ENCODE assay signal across 12 cellular contexts in the genomic region with DNA sequence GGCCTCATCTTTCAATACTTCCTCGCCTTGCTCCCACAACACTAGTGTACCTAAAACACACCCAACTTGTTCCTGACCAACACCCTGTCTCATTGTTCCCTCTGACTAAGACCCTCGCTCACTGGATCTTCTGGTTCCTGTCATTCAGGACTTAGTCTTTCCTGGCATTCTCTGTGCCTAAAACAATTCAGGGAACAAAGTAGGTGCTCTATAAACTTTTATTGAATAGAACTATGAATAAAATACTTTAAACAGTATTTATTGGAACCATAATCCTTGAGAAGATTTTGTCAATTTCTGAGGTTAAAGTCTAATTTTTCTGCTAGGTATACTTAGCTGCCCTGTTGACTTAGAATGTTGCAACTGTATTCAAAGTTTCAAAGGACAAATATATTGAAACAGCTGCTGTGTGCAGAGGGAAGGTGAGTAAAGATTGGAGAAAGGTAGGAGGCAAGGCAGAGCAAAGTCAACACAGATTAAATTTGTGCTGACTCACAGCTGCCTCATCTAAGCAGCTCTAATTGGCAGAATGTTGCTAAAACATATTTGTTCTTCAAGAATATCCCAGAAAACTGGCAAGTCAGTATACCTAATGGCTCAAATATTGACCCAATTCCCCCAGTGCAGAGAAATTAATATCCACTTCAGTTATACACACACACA. TPM values are rescaled to one million over a fixed set of nuclear protein-coding genes. Genes with fewer than 3 reads are reported as not detected.
DNase-seq lines count a peak whose midpoint lies in the region; ATAC-seq and TF ChIP-seq lines count a peak whose summit lies in the region.
"Had no signal": no experiment of that assay in that cellular context is flagged by ENCODE, and none has a peak within 500 bp of the region (broad histone marks: within the 10 kb centered on the region; RNA-seq: fewer than 3 reads in every experiment).

No MANE protein-coding gene starts in this region.

- no peak overlapping the region for H3K27ac Mint-ChIP-seq in MCF 10A (ENCODE audit: low read depth, unreplicated experiment)
- H3K27ac Mint-ChIP-seq: activated CD4-positive, alpha-beta T cell treated with anti-CD3 and anti-CD28 coated beads for 36 hours had no signal

- H3K9me3 ChIP-seq in lower lobe of right lung (no peaks in the 10 kb centered on the region), uterus (no peaks in the 10 kb centered on the region), SJCRH30 (replicated peaks) (no peaks in the 10 kb centered on the region)
- H3K9me3 ChIP-seq: BLaER1 had no signal

- CTCF ChIA-PET in MCF 10A (lab: Yijun Ruan, JAX): interaction anchor here (0.5 to 3.1 kb wide), 12 partner anchors 7 to 347 kb away, joined by 3 to 11 read pairs (median 4); no protein-coding TSS in a partner anchor

- POLR2A ChIA-PET in MCF 10A (lab: Yijun Ruan, JAX): interaction anchor here (0.8 to 1.1 kb wide), 2 partner anchors 10 to 96 kb away, joined by 3 read pairs; no protein-coding TSS in a partner anchor

- intact Hi-C loops in MCF 10A (cut with micrococcal nuclease) (loop anchor here (10.0 kb wide), 1 partner anchor 159 kb away; no protein-coding TSS in a partner anchor), lower lobe of right lung (cut with DNase I) (no loop called here), uterus (cut with DNase I; ENCODE audit: low total_unique reads) (no loop called here)

- H3K27ac ChIP-seq in lower lobe of right lung (no peak overlapping the region), uterus (no peak overlapping the region), SJCRH30 (no peak overlapping the region)
- H3K27ac ChIP-seq: BLaER1 had no signal

- H3K36me3 ChIP-seq in lower lobe of right lung (no peaks in the 10 kb centered on the region), uterus (no peaks in the 10 kb centered on the region), SJCRH30 (no peaks in the 10 kb centered on the region)
- H3K36me3 ChIP-seq: BLaER1 had no signal

- H3K4me1 ChIP-seq in lower lobe of right lung (no peaks in the 10 kb centered on the region), uterus (no peaks in the 10 kb centered on the region), SJCRH30 (no peaks in the 10 kb centered on the region)
- H3K4me1 ChIP-seq: BLaER1 had no signal

- ATAC-seq in lower lobe of right lung: peak; percentile 77 to 90
- ATAC-seq: activated CD4-positive, alpha-beta T cell treated with anti-CD3 and anti-CD28 coated beads for 36 hours had no signal

- no peaks in the 10 kb centered on the region for H3K27me3 ChIP-seq in lower lobe of right lung (ENCODE audit: low read depth)
- H3K27me3 ChIP-seq in uterus: no peaks in the 10 kb centered on the region
- no peaks in the 10 kb centered on the region for H3K27me3 ChIP-seq in SJCRH30
- H3K27me3 ChIP-seq: BLaER1 had no signal

- H3K4me3 Mint-ChIP-seq in MCF 10A (ENCODE audit: unreplicated experiment): no peak overlapping the region
- H3K4me3 Mint-ChIP-seq: activated CD4-positive, alpha-beta T cell treated with anti-CD3 and anti-CD28 coated beads for 36 hours; nephron had no signal

- H3K9me3 Mint-ChIP-seq in MCF 10A (ENCODE audit: unreplicated experiment): no peaks in the 10 kb centered on the region
- H3K9me3 Mint-ChIP-seq: nephron had no signal

- H3K36me3 Mint-ChIP-seq in MCF 10A (ENCODE audit: insufficient read depth, unreplicated experiment): no peaks in the 10 kb centered on the region

- DNase-seq in COLO668 (lab: John Stamatoyannopoulos, UW; ENCODE audit: unreplicated experiment): peak; percentile 33
- peak; percentile 62 to 87 for DNase-seq in NCI-H1930 (lab: John Stamatoyannopoulos, UW)
- peak; percentile 55 for DNase-seq in MCF 10A (ENCODE audit: unreplicated experiment)
- no peak for DNase-seq in lower lobe of right lung
- DNase-seq in SW 1271 (lab: John Stamatoyannopoulos, UW): no peak
- DNase-seq in uterus: no peak
- DNase-seq in SJCRH30: no peak
- DNase-seq in NCI-H524 treated with DMSO at 0.1 percent for 48 hours (lab: John Stamatoyannopoulos, UW): no peak
- DNase-seq: activated CD4-positive, alpha-beta T cell treated with anti-CD3 and anti-CD28 coated beads for 36 hours; amygdala had no signal

- TF ChIP-seq POLR2A in uterus (IDR thresholded peaks at IDR 0.05): no peak

- peaks cover 25% of the 10 kb centered on the region for H3K4me1 Mint-ChIP-seq in MCF 10A (ENCODE audit: insufficient read depth, unreplicated experiment)
- H3K4me1 Mint-ChIP-seq: activated CD4-positive, alpha-beta T cell treated with anti-CD3 and anti-CD28 coated beads for 36 hours had no signal

- H3K4me3 ChIP-seq in lower lobe of right lung (no peak overlapping the region), uterus (no peak overlapping the region), SJCRH30 (no peak overlapping the region)
- H3K4me3 ChIP-seq: BLaER1 had no signal

- BruUV-seq in MCF 10A (replicated peaks; lab: Mats Ljungman, UMichigan): no TSS peak

- TF ChIP-seq CTCF in MCF 10A (IDR thresholded peaks at IDR 0.05; ENCODE audit: unreplicated experiment) (no peak), lower lobe of right lung (IDR thresholded peaks at IDR 0.05) (no peak), uterus (IDR thresholded peaks at IDR 0.05) (no peak)

- no peaks in the 10 kb centered on the region for H3K27me3 Mint-ChIP-seq in MCF 10A (ENCODE audit: insufficient read depth, unreplicated experiment)

RNA-seq across cellular contexts. Expression of gene GSTA2, which starts 37.6 kb away (rescaled TPM):
- not detected in 2 replicates for total RNA-seq in MCF 10A (2022)
- total RNA-seq in lower lobe of right lung: 4.8 TPM
- not detected for total RNA-seq in uterus
- not detected in 2 replicates for total RNA-seq in SJCRH30 (2014; rRNA removed; shearing (Covaris generic))
- total RNA-seq: activated CD4-positive, alpha-beta T cell treated with anti-CD3 and anti-CD28 coated beads for 36 hours had no signal

RNA-seq across cellular contexts. Expression of gene TMEM14A, which starts 54.7 kb away (rescaled TPM):
- total RNA-seq in MCF 10A (2022) (10.5 and 15.6 TPM in 2 replicates), lower lobe of right lung (14.6 TPM), uterus (10 to 100 TPM in 3 of 4 donors, 1 to 10 TPM in 1; 9.5 to 65.0 (median 32.8) TPM)
- total RNA-seq in SJCRH30 (2014; rRNA removed; shearing (Covaris generic)): 18.5 and 21.7 TPM in 2 replicates

Comparison
In these comparisons a context has a peak if more than half of its experiments do, and no peak if none do; other contexts are left out.
1. DNase-seq: peak in COLO668 (single experiment), NCI-H1930 (2 of 2) and MCF 10A (single experiment); none in lower lobe of right lung (single experiment), SW 1271 (0 of 2), uterus (0 of 2), SJCRH30 (0 of 2) and NCI-H524 treated with DMSO at 0.1 percent for 48 hours (single experiment).